13 cellular contexts compared by ENCODE assay signal in genomic region chr13:30052127-30052526, GRCh38.
A peak's percentile ranks its signal among the peaks of the same experiment; 100 is the strongest.
DNase-seq lines count a peak whose midpoint lies in the region; ATAC-seq lines count a peak whose summit lies in the region.
"Had no signal": no experiment of that assay in that cellular context is flagged by ENCODE, and none has a peak within 500 bp of the region (broad histone marks: within the 10 kb centered on the region; RNA-seq: fewer than 3 reads in every experiment).

No MANE protein-coding gene starts in this region.

- no peaks in the 10 kb centered on the region for H3K36me3 Mint-ChIP-seq in CD4-positive, CD25-positive, alpha-beta regulatory T cell
- H3K36me3 Mint-ChIP-seq in IgD-negative memory B cell, result peaks cover 2% of the 10 kb centered on the region
- H3K36me3 Mint-ChIP-seq: brain had no signal

- H3K27ac Mint-ChIP-seq in CD4-positive, CD25-positive, alpha-beta regulatory T cell, result peak overlapping the region in 1 of 3 donors; percentile 38
- H3K27ac Mint-ChIP-seq in IgD-negative memory B cell, result peak overlapping the region in 2 of 3 donors; percentile 40 to 53
- H3K27ac Mint-ChIP-seq: activated T-helper 2 cell treated with anti-CD3 and anti-CD28 coated beads, Interferon-gamma antibody, Interleukin-2, Interleukin-4, amounts not matched to agents 10 μg/mL and 5 μg/mL and 100 μg/mL, durations not matched to agents 14 hours and 24 hours and 36 hours; brain had no signal

- peaks cover 10 to 16% (median 11%) of the 10 kb centered on the region in 4 donors for H3K4me1 Mint-ChIP-seq in CD4-positive, CD25-positive, alpha-beta regulatory T cell
- peaks cover 0 to 5% (median 3%) of the 10 kb centered on the region in 3 donors for H3K4me1 Mint-ChIP-seq in IgD-negative memory B cell

- peak overlapping the region in 1 of 4 donors; percentile 47 for H3K4me3 Mint-ChIP-seq in CD4-positive, CD25-positive, alpha-beta regulatory T cell
- H3K4me3 Mint-ChIP-seq in IgD-negative memory B cell, result peak overlapping the region in 1 of 4 donors; percentile 14
- H3K4me3 Mint-ChIP-seq: brain had no signal

- peak; percentile 28 to 40 for ATAC-seq in CD4-positive, CD25-positive, alpha-beta regulatory T cell (ENCODE audit: low read depth in 2 of 2)
- ATAC-seq in GM21423 (IDR thresholded peaks at IDR 0.05; ENCODE audit: unreplicated experiment), result no peak
- no peak for ATAC-seq in HG02798 (IDR thresholded peaks at IDR 0.05; ENCODE audit: poor library complexity, unreplicated experiment)
- ATAC-seq: SK-N-SH treated with all-trans-retinoic acid at 6 μM for 48 hours had no signal

- H3K36me3 ChIP-seq in CD4-positive, CD25-positive, alpha-beta regulatory T cell (ENCODE audit: control insufficient read depth, insufficient read depth, low read length), result no peaks in the 10 kb centered on the region
- no peaks in the 10 kb centered on the region for H3K36me3 ChIP-seq in iPS-20b (ENCODE audit: insufficient read depth, low read depth, low read length)
- H3K36me3 ChIP-seq: sigmoid colon had no signal

- DNase-seq in CD4-positive, CD25-positive, alpha-beta regulatory T cell, result peak in 1 of 3 donors; percentile 10
- DNase-seq in UCSD-AML1 (lab: John Stamatoyannopoulos, UW; ENCODE audit: unreplicated experiment), result peak; percentile 51
- DNase-seq in cerebellar nuclear complex (lab: John Stamatoyannopoulos, UW), result no peak
- no peak for DNase-seq in GM19240 (ENCODE audit: insufficient read length, low spot score)
- DNase-seq: foreskin fibroblast, sigmoid colon had no signal

- peaks cover 2% of the 10 kb centered on the region for H3K27me3 ChIP-seq in CD4-positive, CD25-positive, alpha-beta regulatory T cell (ENCODE audit: control insufficient read depth, insufficient read depth, low read length)
- H3K27me3 ChIP-seq in iPS-20b (ENCODE audit: insufficient read depth, low read length), result no peaks in the 10 kb centered on the region

- H3K9ac ChIP-seq in iPS-20b (ENCODE audit: low read depth, low read length), result peak overlapping the region; percentile 61; the same call in 1 of the 2 replicates

- H3K4me1 ChIP-seq in CD4-positive, CD25-positive, alpha-beta regulatory T cell (ENCODE audit: control insufficient read depth, insufficient read depth, low read length, poor library complexity, severe bottlenecking), result peaks cover 9% of the 10 kb centered on the region
- peaks cover 26% of the 10 kb centered on the region; the same call in 1 of the 2 replicates for H3K4me1 ChIP-seq in iPS-20b (ENCODE audit: insufficient read depth, low read length)
- H3K4me1 ChIP-seq: sigmoid colon had no signal

- no peak overlapping the region for H3K4me3 ChIP-seq in CD4-positive, CD25-positive, alpha-beta regulatory T cell (ENCODE audit: low read depth, low read length)
- peak overlapping the region; percentile 34; the same call in 1 of the 2 replicates for H3K4me3 ChIP-seq in iPS-20b (ENCODE audit: low read length)
- H3K4me3 ChIP-seq: sigmoid colon had no signal

- no peaks in the 10 kb centered on the region for H3K9me3 ChIP-seq in CD4-positive, CD25-positive, alpha-beta regulatory T cell (ENCODE audit: control insufficient read depth in 2 of 2, low read length in 2 of 2)
- H3K9me3 ChIP-seq in iPS-20b (ENCODE audit: insufficient read depth, low read depth, low read length), result peaks cover 4% of the 10 kb centered on the region; the same call in 1 of the 2 replicates
- H3K9me3 ChIP-seq: sigmoid colon had no signal

- H3K27ac ChIP-seq in CD4-positive, CD25-positive, alpha-beta regulatory T cell (ENCODE audit: insufficient read depth, low read length, poor library complexity, severe bottlenecking), result no peak overlapping the region
- peak overlapping the region; percentile 52 for H3K27ac ChIP-seq in iPS-20b (ENCODE audit: low read length)
- H3K27ac ChIP-seq: sigmoid colon had no signal

- peaks cover 37% of the 10 kb centered on the region for H3K27me3 Mint-ChIP-seq in CD4-positive, CD25-positive, alpha-beta regulatory T cell
- H3K27me3 Mint-ChIP-seq in IgD-negative memory B cell, result peaks cover 13% of the 10 kb centered on the region
- H3K27me3 Mint-ChIP-seq: brain had no signal

- H3K9me3 Mint-ChIP-seq in CD4-positive, CD25-positive, alpha-beta regulatory T cell, result peaks cover 0 to 8% (median 0%) of the 10 kb centered on the region in 7 donors
- H3K9me3 Mint-ChIP-seq in IgD-negative memory B cell, result peaks cover 0 to 4% (median 2%) of the 10 kb centered on the region in 3 donors

Comparison
In these comparisons a context has a peak if more than half of its experiments do, and no peak if none do; other contexts are left out.
1. ATAC-seq: peak in CD4-positive, CD25-positive, alpha-beta regulatory T cell (2 of 2); none in GM21423 (single experiment) and HG02798 (single experiment).